Comparison of ENCODE assay signal across 17 cellular contexts in the genomic region with DNA sequence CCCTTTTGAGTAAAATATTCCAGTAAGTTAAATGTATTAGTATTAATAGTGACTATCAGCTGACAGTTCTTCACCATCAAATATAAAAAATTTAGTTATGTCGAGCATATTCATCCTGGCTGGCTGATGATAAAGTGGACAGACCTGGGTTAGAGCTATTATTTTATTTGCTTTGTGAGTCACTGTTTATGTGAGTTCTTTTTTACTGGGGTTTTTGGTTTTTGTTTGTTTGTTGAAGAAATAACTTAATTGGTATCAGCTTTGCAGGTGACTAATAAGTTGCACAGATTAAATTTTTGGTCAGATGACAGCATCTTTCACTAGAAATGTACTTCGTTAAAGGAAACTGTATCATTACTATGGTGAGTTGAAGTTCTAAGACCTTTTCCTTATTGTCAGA.
DNase-seq lines count a peak whose midpoint lies in the region; ATAC-seq and TF ChIP-seq lines count a peak whose summit lies in the region.
"Had no signal": no experiment of that assay in that cellular context is flagged by ENCODE, and none has a peak within 500 bp of the region (broad histone marks: within the 10 kb centered on the region; RNA-seq: fewer than 3 reads in every experiment).

No MANE protein-coding gene starts in this region.

- H3K4me1 Mint-ChIP-seq in mesothelial cell of epicardium, result peaks cover 28% of the 10 kb centered on the region
- H3K4me1 Mint-ChIP-seq: activated CD4-positive, alpha-beta T cell treated with anti-CD3 and anti-CD28 coated beads, Interleukin-2, amount 10 ng/mL, durations not matched to agents 7 days and 5 days; naive B cell had no signal

- peak overlapping the region; percentile 32 for H3K27ac Mint-ChIP-seq in mesothelial cell of epicardium
- H3K27ac Mint-ChIP-seq: activated CD4-positive, alpha-beta T cell treated with anti-CD3 and anti-CD28 coated beads, Interleukin-2, amount 10 ng/mL, durations not matched to agents 7 days and 5 days; naive B cell had no signal

- peaks cover 8% of the 10 kb centered on the region for H3K36me3 Mint-ChIP-seq in mesothelial cell of epicardium

- H3K27me3 Mint-ChIP-seq in mesothelial cell of epicardium (ENCODE audit: low read depth), result no peaks in the 10 kb centered on the region
- H3K27me3 Mint-ChIP-seq: activated CD4-positive, alpha-beta T cell treated with anti-CD3 and anti-CD28 coated beads, Interleukin-2, amount 10 ng/mL, durations not matched to agents 7 days and 5 days; naive B cell had no signal

- in situ Hi-C loops in brain microvascular endothelial cell (cut with HindIII; ENCODE audit: low pct_ligation_motif_present, low sequenced_read_pairs), result no loop called here
- in situ Hi-C loops in gastrocnemius medialis (cut with MboI; ENCODE audit: low sequenced_read_pairs in 4 of 4), result no loop called here

- H3K4me3 ChIP-seq in brain microvascular endothelial cell (ENCODE audit: low read depth, low read length) (no peak overlapping the region), gastrocnemius medialis (no peak overlapping the region)

- H3K27ac ChIP-seq in brain microvascular endothelial cell (peak overlapping the region; percentile 59), gastrocnemius medialis (no peak overlapping the region)

- intact Hi-C loops in gastrocnemius medialis (cut with DNase I; ENCODE audit: low total_unique reads), result no loop called here

- H3K4me3 Mint-ChIP-seq in mesothelial cell of epicardium, result no peak overlapping the region
- H3K4me3 Mint-ChIP-seq: activated CD4-positive, alpha-beta T cell treated with anti-CD3 and anti-CD28 coated beads, Interleukin-2, amount 10 ng/mL, durations not matched to agents 7 days and 5 days; naive B cell had no signal

- H3K4me1 ChIP-seq in gastrocnemius medialis, result no peaks in the 10 kb centered on the region

- H3K27me3 ChIP-seq in brain microvascular endothelial cell (replicated peaks) (no peaks in the 10 kb centered on the region), gastrocnemius medialis (no peaks in the 10 kb centered on the region)

- ATAC-seq in gastrocnemius medialis (no peak), GM21423 (IDR thresholded peaks at IDR 0.05; ENCODE audit: unreplicated experiment) (no peak)

- H3K9me3 Mint-ChIP-seq in mesothelial cell of epicardium, result no peaks in the 10 kb centered on the region
- H3K9me3 Mint-ChIP-seq: naive B cell had no signal

- no peak for TF ChIP-seq CTCF in brain microvascular endothelial cell (IDR thresholded peaks at IDR 0.05; ENCODE audit: low read depth, low read length, missing control alignments)
- no peak for TF ChIP-seq CTCF in mesothelial cell of epicardium (IDR thresholded peaks at IDR 0.05; ENCODE audit: unreplicated experiment)
- TF ChIP-seq CTCF in gastrocnemius medialis (IDR thresholded peaks at IDR 0.05 in 4 of 5, conservative IDR thresholded peaks at IDR 0.05 in 1 of 5), result no peak

- H3K36me3 ChIP-seq in brain microvascular endothelial cell (replicated peaks), result no peaks in the 10 kb centered on the region
- H3K36me3 ChIP-seq in gastrocnemius medialis, result no peaks in the 10 kb centered on the region

- no peaks in the 10 kb centered on the region for H3K9me3 ChIP-seq in gastrocnemius medialis

- no peak for TF ChIP-seq POLR2A in gastrocnemius medialis (IDR thresholded peaks at IDR 0.05)

- peak; percentile 77 for DNase-seq in EH (ENCODE audit: low read depth)
- peak; percentile 15 for DNase-seq in NCI-H1417 treated with DMSO at 0.1 percent for 48 hours (lab: John Stamatoyannopoulos, UW)
- DNase-seq in brain microvascular endothelial cell, result peak; percentile 24
- no peak for DNase-seq in mesothelial cell of epicardium (ENCODE audit: low spot score in 2 of 2, unreplicated experiment in 2 of 2)
- no peak for DNase-seq in NCI-H82 treated with DMSO at 0.1 percent for 48 hours (lab: John Stamatoyannopoulos, UW; ENCODE audit: unreplicated experiment)
- DNase-seq in gastrocnemius medialis, result no peak
- DNase-seq in NCI-H226, result no peak
- DNase-seq: activated CD4-positive, alpha-beta T cell treated with anti-CD3 and anti-CD28 coated beads, Interleukin-2, amount 10 ng/mL, durations not matched to agents 7 days and 5 days; amygdala; effector CD8-positive, alpha-beta T cell; glutamatergic neuron; H7; naive B cell; NCI-H345; RPMI8226; stimulated activated naive CD4-positive, alpha-beta T cell had no signal

Comparison
In these comparisons a context has a peak if more than half of its experiments do, and no peak if none do; other contexts are left out.
1. DNase-seq: peak in EH (single experiment), NCI-H1417 treated with DMSO at 0.1 percent for 48 hours (single experiment) and brain microvascular endothelial cell (single experiment); none in mesothelial cell of epicardium (0 of 2), NCI-H82 treated with DMSO at 0.1 percent for 48 hours (single experiment), gastrocnemius medialis (0 of 2) and NCI-H226 (single experiment).